ENCODE assay signal across 8 cellular contexts in genomic region chr6:86192123-86192522, GRCh38.
DNase-seq lines count a peak whose midpoint lies in the region; ATAC-seq and TF ChIP-seq lines count a peak whose summit lies in the region.

No MANE protein-coding gene starts in this region.

- no peak overlapping the region for H3K4me2 ChIP-seq in SU-DHL-6 (ENCODE audit: low read depth, low read length, poor library complexity, severe bottlenecking)
- no peak overlapping the region for H3K4me2 ChIP-seq in osteoblast (ENCODE audit: insufficient read depth, low read length)

- no peaks in the 10 kb centered on the region for H3F3A ChIP-seq in SU-DHL-6 (ENCODE audit: insufficient read depth)

- H2AFZ ChIP-seq in SU-DHL-6 (ENCODE audit: low read depth, low read length, severe bottlenecking) (no peak overlapping the region), osteoblast (ENCODE audit: low read length) (no peak overlapping the region)

- no peaks in the 10 kb centered on the region for H3K27me3 Mint-ChIP-seq in natural killer cell (ENCODE audit: low read depth in 2 of 2)

- H3K9ac ChIP-seq in SU-DHL-6 (ENCODE audit: low read length): no peak overlapping the region

- H3K27ac ChIP-seq in SU-DHL-6 (ENCODE audit: low read depth, low read length) (no peak overlapping the region), osteoblast (ENCODE audit: low read depth, low read length) (no peak overlapping the region)

- no peak overlapping the region for H3K27ac Mint-ChIP-seq in natural killer cell

- no peaks in the 10 kb centered on the region for H4K20me1 ChIP-seq in SU-DHL-6 (ENCODE audit: low read depth, low read length)
- H4K20me1 ChIP-seq in osteoblast (ENCODE audit: insufficient read depth, low read length): no peaks in the 10 kb centered on the region

- DNase-seq in ELF-1 (ENCODE audit: low read depth, low spot score) (peak; percentile 48), osteoblast (ENCODE audit: insufficient read length, low spot score, missing footprints) (no peak), NCI-H2196 treated with DMSO at 0.1 percent for 48 hours (lab: John Stamatoyannopoulos, UW; ENCODE audit: unreplicated experiment) (no peak), natural killer cell (no peak), NOMO-1 (lab: John Stamatoyannopoulos, UW; ENCODE audit: unreplicated experiment in 2 of 2) (no peak)

- H3K36me3 ChIP-seq in SU-DHL-6 (ENCODE audit: low read length): no peaks in the 10 kb centered on the region
- H3K36me3 ChIP-seq in osteoblast (ENCODE audit: insufficient read depth, low read length): no peaks in the 10 kb centered on the region

- H3K79me2 ChIP-seq in SU-DHL-6 (ENCODE audit: insufficient read depth, low read length): no peaks in the 10 kb centered on the region
- no peaks in the 10 kb centered on the region for H3K79me2 ChIP-seq in osteoblast (ENCODE audit: insufficient read depth, low read length)

- H3K4me3 ChIP-seq in SU-DHL-6 (ENCODE audit: insufficient read depth, low read length, poor library complexity, severe bottlenecking) (no peak overlapping the region), osteoblast (ENCODE audit: insufficient read depth, low read length) (no peak overlapping the region)

- intact Hi-C loops in natural killer cell (cut with micrococcal nuclease): no loop called here

- H3K9me3 ChIP-seq in SU-DHL-6 (ENCODE audit: insufficient read depth, low read length) (no peaks in the 10 kb centered on the region), osteoblast (ENCODE audit: low read depth, low read length) (no peaks in the 10 kb centered on the region)

- peak; percentile 52 for TF ChIP-seq CTCF in SU-DHL-6 (IDR thresholded peaks at IDR 0.05; ENCODE audit: insufficient read depth, low read length, poor library complexity, severe bottlenecking)
- TF ChIP-seq CTCF in osteoblast (IDR thresholded peaks at IDR 0.05; ENCODE audit: extremely low read depth, low read depth, low read length): peak; percentile 6
- TF ChIP-seq CTCF in natural killer cell (IDR thresholded peaks at IDR 0.05): no peak

- no peaks in the 10 kb centered on the region for H3K4me1 Mint-ChIP-seq in natural killer cell

- H3K27me3 ChIP-seq in SU-DHL-6 (ENCODE audit: low read length) (no peaks in the 10 kb centered on the region), osteoblast (ENCODE audit: insufficient read depth, low read length) (no peaks in the 10 kb centered on the region)

- no peaks in the 10 kb centered on the region for H3K9me2 ChIP-seq in SU-DHL-6 (replicated peaks; ENCODE audit: insufficient read depth, low read length)

- H3K9me3 Mint-ChIP-seq in natural killer cell: peaks cover 7 to 11% of the 10 kb centered on the region in 2 donors

- ATAC-seq in GM19468 (IDR thresholded peaks at IDR 0.05; ENCODE audit: extremely low read depth, unreplicated experiment) (peak; percentile 91), HG03439 (IDR thresholded peaks at IDR 0.05; ENCODE audit: unreplicated experiment) (peak; percentile 93), natural killer cell (no peak)

- no peak overlapping the region for H3K4me3 Mint-ChIP-seq in natural killer cell

- H3K36me3 Mint-ChIP-seq in natural killer cell: no peaks in the 10 kb centered on the region

- no peaks in the 10 kb centered on the region for H3K4me1 ChIP-seq in osteoblast (ENCODE audit: insufficient read depth, low read length)

Comparison
In these comparisons a context has a peak if more than half of its experiments do, and no peak if none do; other contexts are left out.
1. ATAC-seq: peak in GM19468 (single experiment) and HG03439 (single experiment); none in natural killer cell (0 of 3).